7 cellular contexts compared by ENCODE assay signal in genomic region chr6:52725133-52725529, GRCh38. TPM values are rescaled to one million over a fixed set of nuclear protein-coding genes. Genes with fewer than 3 reads are reported as not detected.
DNase-seq lines count a peak whose midpoint lies in the region; ATAC-seq, FAIRE-seq and TF ChIP-seq lines count a peak whose summit lies in the region.

No MANE protein-coding gene starts in this region.

- no peak overlapping the region for H4K5ac ChIP-seq in mesendoderm (ENCODE audit: low read length)

- H2AK5ac ChIP-seq in mesendoderm (ENCODE audit: low read length): no peak overlapping the region

- no peak overlapping the region for H2BK120ac ChIP-seq in mesendoderm (ENCODE audit: low read depth, low read length)

- 33 to 46% (median 42%) methylated on average over 3 of the region's 3 CpGs for whole genome bisulfite sequencing in adrenal gland, 4 donors
- WGBS in mesendoderm (ENCODE audit: extremely low coverage, insufficient coverage, low lambda C conversion rate): no CpG with 5 or more reads among the region's 3 CpGs

- no peak overlapping the region for H3K56ac ChIP-seq in mesendoderm (ENCODE audit: low read length)

- no peak for ATAC-seq in HG03521 (IDR thresholded peaks at IDR 0.05; ENCODE audit: unreplicated experiment)

- H2BK15ac ChIP-seq in mesendoderm (replicated peaks; ENCODE audit: low read depth): no peak overlapping the region

- H3K4ac ChIP-seq in mesendoderm (ENCODE audit: low read depth, low read length): no peak overlapping the region

- peak overlapping the region in 1 of 2 donors; percentile 19 for H3K9ac ChIP-seq in kidney (ENCODE audit: low read length in 2 of 2)
- H3K9ac ChIP-seq in subcutaneous abdominal adipose tissue (ENCODE audit: low read length in 5 of 5): no peak overlapping the region
- H3K9ac ChIP-seq in mesendoderm (ENCODE audit: low read length): no peak overlapping the region

- H3K36me3 ChIP-seq in adrenal gland (replicated peaks in 1 of 2): no peaks in the 10 kb centered on the region
- H3K36me3 ChIP-seq in kidney (ENCODE audit: control insufficient read depth in 1 of 2, insufficient read depth in 2 of 2, low read length in 2 of 2): no peaks in the 10 kb centered on the region
- H3K36me3 ChIP-seq in subcutaneous abdominal adipose tissue (ENCODE audit: control insufficient read depth in 5 of 5, insufficient read depth in 5 of 5, low read length in 5 of 5): no peaks in the 10 kb centered on the region
- no peaks in the 10 kb centered on the region for H3K36me3 ChIP-seq in mesendoderm (ENCODE audit: control insufficient read depth, insufficient read depth, low read length)

- H3K4me1 ChIP-seq in adrenal gland (replicated peaks in 1 of 2) (peaks cover 10 to 31% of the 10 kb centered on the region in 2 donors), kidney (ENCODE audit: control insufficient read depth in 1 of 2, insufficient read depth in 1 of 2, low read depth in 1 of 2, low read length in 2 of 2) (peaks cover 7 to 21% of the 10 kb centered on the region in 2 donors), subcutaneous abdominal adipose tissue (ENCODE audit: control insufficient read depth in 5 of 5, insufficient read depth in 5 of 5, low read length in 5 of 5) (peaks cover 0 to 11% (median 2%) of the 10 kb centered on the region in 5 donors), mesendoderm (ENCODE audit: control insufficient read depth, low read depth, low read length) (peaks cover 5% of the 10 kb centered on the region)

- no peak for FAIRE-seq in kidney (lab: Jason Lieb, UNC)

- no peak overlapping the region for H3K23ac ChIP-seq in mesendoderm (ENCODE audit: low read length)

- no peaks in the 10 kb centered on the region for H3K9me3 ChIP-seq in adrenal gland (replicated peaks in 1 of 3)
- no peaks in the 10 kb centered on the region for H3K9me3 ChIP-seq in kidney (ENCODE audit: control insufficient read depth in 1 of 2, low read length in 2 of 2)
- H3K9me3 ChIP-seq in subcutaneous abdominal adipose tissue (ENCODE audit: control insufficient read depth in 5 of 5, low read length in 5 of 5): peaks cover 0 to 7% (median 0%) of the 10 kb centered on the region in 5 donors

- no peaks in the 10 kb centered on the region for H3K27me3 ChIP-seq in adrenal gland
- no peaks in the 10 kb centered on the region for H3K27me3 ChIP-seq in subcutaneous abdominal adipose tissue (ENCODE audit: control insufficient read depth in 5 of 5, insufficient read depth in 4 of 5, low read length in 5 of 5)
- no peaks in the 10 kb centered on the region for H3K27me3 ChIP-seq in mesendoderm (ENCODE audit: insufficient read depth, low read length, poor library complexity)

- intact Hi-C loops in adrenal gland (cut with DNase I) (no loop called here), kidney (cut with DNase I) (no loop called here)

- no peak for TF ChIP-seq CTCF in adrenal gland (IDR thresholded peaks at IDR 0.05)
- TF ChIP-seq CTCF in kidney (IDR thresholded peaks at IDR 0.05; ENCODE audit: borderline replicate concordance, extremely low read depth, insufficient read depth): no peak

- H3K4me3 ChIP-seq in adrenal gland: no peak overlapping the region
- no peak overlapping the region for H3K4me3 ChIP-seq in kidney (ENCODE audit: low read length in 2 of 2)
- no peak overlapping the region for H3K4me3 ChIP-seq in subcutaneous abdominal adipose tissue (ENCODE audit: low read depth in 1 of 5, low read length in 5 of 5)
- H3K4me3 ChIP-seq in mesendoderm (ENCODE audit: low read length): no peak overlapping the region

- peak overlapping the region; percentile 11 to 85 (median 61) for H3K27ac ChIP-seq in adrenal gland
- peak overlapping the region; percentile 77 to 80 for H3K27ac ChIP-seq in kidney (ENCODE audit: low read depth in 2 of 2, low read length in 2 of 2)
- peak overlapping the region; percentile 1 for H3K27ac ChIP-seq in subcutaneous abdominal adipose tissue (ENCODE audit: low read depth, low read length)
- no peak overlapping the region for H3K27ac ChIP-seq in mesendoderm (ENCODE audit: low read depth, low read length)

- H3K4me2 ChIP-seq in mesendoderm (ENCODE audit: low read length): no peak overlapping the region

- TF ChIP-seq POLR2A in adrenal gland (IDR thresholded peaks at IDR 0.05): peak in 1 of 2 donors; percentile 31

- no peaks in the 10 kb centered on the region for H3K79me1 ChIP-seq in mesendoderm (ENCODE audit: low read length)

- no peak overlapping the region for H3K18ac ChIP-seq in mesendoderm (ENCODE audit: low read length)

- H2BK5ac ChIP-seq in mesendoderm (ENCODE audit: low read length): no peak overlapping the region

- H4K8ac ChIP-seq in mesendoderm (ENCODE audit: low read depth, low read length): no peak overlapping the region

- no peaks in the 10 kb centered on the region for H3K79me2 ChIP-seq in mesendoderm (ENCODE audit: control insufficient read depth, insufficient read depth, low read length)

- DNase-seq in M059J (ENCODE audit: low read depth) (peak; percentile 51), adrenal gland (peak; percentile 50 to 81 (median 76)), kidney (no peak), mesendoderm (no peak), hypothalamus (lab: John Stamatoyannopoulos, UW) (no peak)

RNA-seq across cellular contexts. Expression of gene GSTA2, which starts 38.1 kb away (rescaled TPM):
- total RNA-seq in M059J (2014; rRNA removed; shearing (Covaris generic)): 0.12 TPM in 1 of 2 replicates, not detected in the other
- total RNA-seq in adrenal gland (1 to 10 TPM in 7 of 8 donors, under 1 TPM in 1; 0.46 to 4.9 (median 1.8) TPM), kidney (0.28 TPM)
- polyA plus RNA-seq in adrenal gland (1 to 10 TPM in 2 of 3 donors, under 1 TPM in 1; 0.32 to 8.4 (median 2.0) TPM), kidney (ENCODE audit: insufficient read depth, low read depth, low replicate concordance) (133 TPM)
- 0.38 TPM for polyA plus RNA-seq in mesendoderm (2013, experiment 1 of 2)
- 0.46 TPM for polyA plus RNA-seq in mesendoderm (2013, experiment 2 of 2)

RNA-seq across cellular contexts. Expression of gene TMEM14A, which starts 54.2 kb away (rescaled TPM):
- total RNA-seq in M059J (2014; rRNA removed; shearing (Covaris generic)): 124 and 158 TPM in 2 replicates
- 10 to 100 TPM; 26.7 to 70.9 (median 51.0) TPM for total RNA-seq in adrenal gland
- 10 to 100 TPM; 12.9 to 63.2 (median 25.1) TPM for polyA plus RNA-seq in adrenal gland
- total RNA-seq in kidney: 23.8 TPM
- polyA plus RNA-seq in kidney (ENCODE audit: insufficient read depth, low read depth, low replicate concordance): 48.8 TPM
- polyA plus RNA-seq in mesendoderm (2013, experiment 1 of 2): 9.3 TPM
- polyA plus RNA-seq in mesendoderm (2013, experiment 2 of 2): 9.7 TPM

Comparison
In these comparisons a context has a peak if more than half of its experiments do, and no peak if none do; other contexts are left out.
1. DNase-seq: peak in M059J (single experiment) and adrenal gland (7 of 7); none in kidney (single experiment), mesendoderm (single experiment) and hypothalamus (0 of 51).